Comparison of ENCODE assay signal across 10 cellular contexts in genomic region chr20:137668-138131, GRCh38. TPM values are rescaled to one million over a fixed set of nuclear protein-coding genes. Genes with fewer than 3 reads are reported as not detected.
A peak's percentile ranks its signal among the peaks of the same experiment; 100 is the strongest.
DNase-seq lines count a peak whose midpoint lies in the region; ATAC-seq and TF ChIP-seq lines count a peak whose summit lies in the region.
"Had no signal": no experiment of that assay in that cellular context is flagged by ENCODE, and none has a peak within 500 bp of the region (broad histone marks: within the 10 kb centered on the region; RNA-seq: fewer than 3 reads in every experiment).

No MANE protein-coding gene starts in this region.

- peak; percentile 1 for DNase-seq in activated T-cell treated with anti-CD3 and anti-CD28 coated beads for 48 hours (ENCODE audit: low read depth)
- no peak for DNase-seq in activated T-cell treated with anti-CD3 and anti-CD28 coated beads for 4 hours
- DNase-seq in M059J (ENCODE audit: low read depth), result peak; percentile 24
- DNase-seq in retinal pigment epithelial cell (ENCODE audit: low read depth), result no peak
- DNase-seq in G401 (ENCODE audit: low spot score), result no peak
- DNase-seq: DMS153 had no signal

- in situ Hi-C loops in G401 (cut with HindIII; ENCODE audit: low sequenced_read_pairs), result no loop called here

- no peak overlapping the region for H3K4me3 ChIP-seq in retinal pigment epithelial cell (ENCODE audit: low read length)

- ATAC-seq in HG03378 (IDR thresholded peaks at IDR 0.05; ENCODE audit: unreplicated experiment) (no peak), GM21717 (IDR thresholded peaks at IDR 0.05; ENCODE audit: unreplicated experiment) (no peak)

- no peak overlapping the region for H3K27ac ChIP-seq in VCaP

- TF ChIP-seq CTCF in VCaP (conservative IDR thresholded peaks at IDR 0.05), result peak; percentile 35
- TF ChIP-seq CTCF in retinal pigment epithelial cell (conservative IDR thresholded peaks at IDR 0.05; ENCODE audit: low read depth, low read length), result peak; percentile 33

RNA-seq across cellular contexts. Expression of gene DEFB126, which starts 4.7 kb away (rescaled TPM):
- not detected in 2 replicates for total RNA-seq in M059J (2014; rRNA removed; shearing (Covaris generic))
- total RNA-seq in G401 (2014; rRNA removed; shearing (Covaris generic)), result not detected in 2 replicates
- total RNA-seq: mononuclear cell had no signal

RNA-seq across cellular contexts. Expression of gene DEFB127, which starts 19.6 kb away (rescaled TPM):
- total RNA-seq in M059J (2014; rRNA removed; shearing (Covaris generic)), result not detected in 2 replicates
- total RNA-seq in G401 (2014; rRNA removed; shearing (Covaris generic)), result not detected in 2 replicates
- total RNA-seq: mononuclear cell had no signal

RNA-seq across cellular contexts. Expression of gene DEFB125, which starts 50.2 kb away (rescaled TPM):
- total RNA-seq in M059J (2014; rRNA removed; shearing (Covaris generic)), result not detected in 2 replicates
- total RNA-seq in G401 (2014; rRNA removed; shearing (Covaris generic)), result not detected in 2 replicates
- total RNA-seq: mononuclear cell had no signal

RNA-seq across cellular contexts. Expression of gene DEFB128, which starts 51.8 kb away (rescaled TPM):
- total RNA-seq in M059J (2014; rRNA removed; shearing (Covaris generic)), result not detected in 2 replicates
- not detected in 2 replicates for total RNA-seq in G401 (2014; rRNA removed; shearing (Covaris generic))
- total RNA-seq: mononuclear cell had no signal

Comparison
In these comparisons a context has a peak if more than half of its experiments do, and no peak if none do; other contexts are left out.
1. DNase-seq: peak in activated T-cell treated with anti-CD3 and anti-CD28 coated beads for 48 hours (single experiment) and M059J (single experiment); none in activated T-cell treated with anti-CD3 and anti-CD28 coated beads for 4 hours (single experiment), retinal pigment epithelial cell (single experiment) and G401 (single experiment).